ENCODE assay signal across 2 cellular contexts in genomic region chr10:86653987-86654386, GRCh38.
A peak's percentile ranks its signal among the peaks of the same experiment; 100 is the strongest.
TF ChIP-seq lines count a peak whose summit lies in the region.

No MANE protein-coding gene starts in this region.

TF ChIP-seq in IMR-90, 13 proteins besides CTCF, POLR2A, EP300 and RAD21:
- TF ChIP-seq CEBPB (IDR thresholded peaks at IDR 0.05; ENCODE audit: low read depth, low read length) (no peak), MAZ (IDR thresholded peaks at IDR 0.05; ENCODE audit: borderline replicate concordance, low read depth, low read length) (no peak), FOS (IDR thresholded peaks at IDR 0.05; ENCODE audit: low read depth, low read length) (no peak), MXI1 (IDR thresholded peaks at IDR 0.05; ENCODE audit: borderline replicate concordance, low read depth, low read length) (no peak), NFE2L2 (IDR thresholded peaks at IDR 0.05; ENCODE audit: low read depth, low read length) (no peak), SMC3 (IDR thresholded peaks at IDR 0.05; ENCODE audit: low read depth, low read length) (no peak), CHD1 (IDR thresholded peaks at IDR 0.05; ENCODE audit: low read depth, low read length) (no peak), MAFK (IDR thresholded peaks at IDR 0.05; ENCODE audit: low read depth, low read length) (no peak), ELK1 (IDR thresholded peaks at IDR 0.05; ENCODE audit: borderline replicate concordance, low read depth, low read length) (no peak), BHLHE40 (IDR thresholded peaks at IDR 0.05; ENCODE audit: low read depth, low read length) (no peak), RCOR1 (IDR thresholded peaks at IDR 0.05; ENCODE audit: insufficient replicate concordance, low read length) (no peak), RFX5 (IDR thresholded peaks at IDR 0.05; ENCODE audit: low read depth, low read length) (no peak)
- TF ChIP-seq, protein P1, sequence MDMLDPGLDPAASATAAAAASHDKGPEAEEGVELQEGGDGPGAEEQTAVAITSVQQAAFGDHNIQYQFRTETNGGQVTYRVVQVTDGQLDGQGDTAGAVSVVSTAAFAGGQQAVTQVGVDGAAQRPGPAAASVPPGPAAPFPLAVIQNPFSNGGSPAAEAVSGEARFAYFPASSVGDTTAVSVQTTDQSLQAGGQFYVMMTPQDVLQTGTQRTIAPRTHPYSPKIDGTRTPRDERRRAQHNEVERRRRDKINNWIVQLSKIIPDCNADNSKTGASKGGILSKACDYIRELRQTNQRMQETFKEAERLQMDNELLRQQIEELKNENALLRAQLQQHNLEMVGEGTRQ (IDR thresholded peaks at IDR 0.05; ENCODE audit: low read depth, low read length), result no peak

TF ChIP-seq in K562, 482 proteins besides CTCF, POLR2A, EP300 and RAD21:
- no peak for TF ChIP-seq E2F8 (IDR thresholded peaks at IDR 0.05; ENCODE audit: low read depth, partially characterized antibody)
- no peak for TF ChIP-seq NCOA4 (IDR thresholded peaks at IDR 0.05; ENCODE audit: partially characterized antibody)
- TF ChIP-seq MCM7 (IDR thresholded peaks at IDR 0.05), result 0 out of 4 replicates have a peak, but pooled peaks of 1 of the 2 experiments have one; percentile 18
- TF ChIP-seq EHMT2 (IDR thresholded peaks at IDR 0.05), result no peak
- peak; percentile 65; the same call in 1 of the 2 replicates for TF ChIP-seq TSC22D4 (tag; IDR thresholded peaks at IDR 0.05)
